In the genomic region with DNA sequence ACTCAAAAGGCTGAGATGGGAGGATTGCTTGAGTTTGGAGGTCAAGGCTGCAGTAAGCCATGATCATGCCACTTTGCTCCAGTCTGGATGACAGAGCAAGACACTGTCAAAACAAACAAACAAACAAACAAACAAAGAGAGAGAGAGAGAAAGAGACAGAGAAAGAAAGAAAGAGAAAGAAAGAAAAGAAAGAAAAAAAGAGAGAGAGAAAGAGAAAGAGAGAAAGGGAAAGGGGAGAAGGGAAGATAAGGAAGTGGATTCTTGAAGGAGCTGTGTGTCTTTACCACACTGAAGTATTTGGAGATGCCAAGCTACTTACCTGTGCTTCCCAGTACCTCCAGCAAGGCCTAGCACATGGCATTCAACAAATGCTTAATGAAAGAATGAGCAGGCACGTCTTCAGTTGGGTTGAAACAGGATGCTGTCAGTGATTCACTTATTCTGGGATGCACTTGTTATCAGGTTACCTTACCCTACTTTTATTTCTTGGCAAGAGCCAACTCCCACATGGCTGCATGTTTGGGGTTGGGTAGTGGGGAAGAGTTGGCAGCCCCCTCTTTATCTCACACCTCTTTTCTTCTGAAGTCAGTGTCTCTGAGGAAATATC, we compare ENCODE assay signal across 26 cellular contexts. TPM values are rescaled to one million over a fixed set of nuclear protein-coding genes. Genes with fewer than 3 reads are reported as not detected.
DNase-seq lines count a peak whose midpoint lies in the region; ATAC-seq, FAIRE-seq and TF ChIP-seq lines count a peak whose summit lies in the region.
"Had no signal": no experiment of that assay in that cellular context is flagged by ENCODE, and none has a peak within 500 bp of the region (broad histone marks: within the 10 kb centered on the region; RNA-seq: fewer than 3 reads in every experiment).

No MANE protein-coding gene starts in this region.

- no peaks in the 10 kb centered on the region for H3K9me3 Mint-ChIP-seq in Caco-2 (ENCODE audit: unreplicated experiment)
- H3K9me3 Mint-ChIP-seq: CD8-positive, alpha-beta T cell had no signal

- H3K36me3 ChIP-seq in BLaER1: no peaks in the 10 kb centered on the region
- no peaks in the 10 kb centered on the region for H3K36me3 ChIP-seq in Caco-2 (ENCODE audit: control insufficient read depth, insufficient read depth, low read length)
- no peaks in the 10 kb centered on the region for H3K36me3 ChIP-seq in esophagus muscularis mucosa
- no peaks in the 10 kb centered on the region for H3K36me3 ChIP-seq in kidney (ENCODE audit: control insufficient read depth in 1 of 2, insufficient read depth in 2 of 2, low read length in 2 of 2)
- H3K36me3 ChIP-seq in heart left ventricle: no peaks in the 10 kb centered on the region
- H3K36me3 ChIP-seq: MG63, SJCRH30 had no signal

- H3K4me2 ChIP-seq in BLaER1: peak overlapping the region; percentile 69
- H3K4me2 ChIP-seq: A549, PC-9 had no signal

- H3K9ac ChIP-seq in BLaER1: no peak overlapping the region
- H3K9ac ChIP-seq in kidney (ENCODE audit: low read length in 2 of 2): no peak overlapping the region

- H3K4me3 ChIP-seq in BLaER1: no peak overlapping the region
- no peak overlapping the region for H3K4me3 ChIP-seq in Caco-2 (ENCODE audit: low read depth, low read length)
- no peak overlapping the region for H3K4me3 ChIP-seq in esophagus muscularis mucosa
- H3K4me3 ChIP-seq in kidney (ENCODE audit: low read length in 2 of 2): no peak overlapping the region
- no peak overlapping the region for H3K4me3 ChIP-seq in heart left ventricle
- H3K4me3 ChIP-seq: A549, MG63, PC-9, SJCRH30 had no signal

- peak overlapping the region; percentile 34 for H3K27ac Mint-ChIP-seq in Caco-2 (ENCODE audit: unreplicated experiment)

- H3K27me3 Mint-ChIP-seq in Caco-2 (ENCODE audit: insufficient read depth, unreplicated experiment): no peaks in the 10 kb centered on the region

- no peak for TF ChIP-seq EP300 in esophagus muscularis mucosa (IDR thresholded peaks at IDR 0.05)

- H3K27ac ChIP-seq in BLaER1: no peak overlapping the region
- no peak overlapping the region for H3K27ac ChIP-seq in esophagus muscularis mucosa (replicated peaks in 1 of 4)
- H3K27ac ChIP-seq in kidney (ENCODE audit: low read depth in 2 of 2, low read length in 2 of 2): no peak overlapping the region
- H3K27ac ChIP-seq in heart left ventricle: no peak overlapping the region
- H3K27ac ChIP-seq: A549, C4-2B, PC-9, SJCRH30 had no signal

- peaks cover 52% of the 10 kb centered on the region for H3K4me1 ChIP-seq in BLaER1
- H3K4me1 ChIP-seq in Caco-2: 0 out of 2 replicates have a peak, but pooled peaks cover 5% of the 10 kb centered on the region
- H3K4me1 ChIP-seq in esophagus muscularis mucosa: peaks cover 0 to 4% (median 0%) of the 10 kb centered on the region in 4 donors
- H3K4me1 ChIP-seq in kidney (ENCODE audit: control insufficient read depth in 1 of 2, insufficient read depth in 1 of 2, low read depth in 1 of 2, low read length in 2 of 2): no peaks in the 10 kb centered on the region
- peaks cover 0 to 9% (median 3%) of the 10 kb centered on the region in 12 donors for H3K4me1 ChIP-seq in heart left ventricle
- H3K4me1 ChIP-seq: A549, SJCRH30 had no signal

- intact Hi-C loops in Caco-2 (cut with micrococcal nuclease; ENCODE audit: unreplicated experiment) (no loop called here), esophagus muscularis mucosa (cut with DNase I) (no loop called here), kidney (cut with DNase I) (no loop called here), heart left ventricle (cut with DNase I) (loop anchor here in 2 of 10 donors (10.0 kb wide), 2 partner anchors 46 to 166 kb away; no protein-coding TSS in a partner anchor)

- CTCF ChIA-PET in Caco-2 (lab: Charles Lee): no interaction called here

- WGBS in esophagus muscularis mucosa: 86% methylated on average over 1 of the region's 1 CpG
- 87 to 95% (median 91%) methylated on average over 1 of the region's 1 CpG for WGBS in heart left ventricle, 4 donors

- no peaks in the 10 kb centered on the region for H3K4me1 Mint-ChIP-seq in Caco-2 (ENCODE audit: low read depth, unreplicated experiment)

- H3K4me3 Mint-ChIP-seq in Caco-2 (ENCODE audit: unreplicated experiment): no peak overlapping the region
- H3K4me3 Mint-ChIP-seq: CD8-positive, alpha-beta T cell had no signal

- H3K9me3 ChIP-seq in BLaER1: no peaks in the 10 kb centered on the region
- H3K9me3 ChIP-seq in Caco-2: no peaks in the 10 kb centered on the region
- no peaks in the 10 kb centered on the region for H3K9me3 ChIP-seq in esophagus muscularis mucosa
- no peaks in the 10 kb centered on the region for H3K9me3 ChIP-seq in kidney (ENCODE audit: control insufficient read depth in 1 of 2, low read length in 2 of 2)
- H3K9me3 ChIP-seq in heart left ventricle: no peaks in the 10 kb centered on the region
- H3K9me3 ChIP-seq: A549, MG63, SJCRH30 had no signal

- FAIRE-seq in kidney (lab: Jason Lieb, UNC): no peak
- FAIRE-seq: A549, GM12891, HTR-8/SVneo had no signal

- TF ChIP-seq CTCF in Caco-2 (IDR thresholded peaks at IDR 0.05; ENCODE audit: insufficient read depth in 1 of 2, low read depth in 1 of 2, low read length in 1 of 2, severe bottlenecking in 1 of 2, unreplicated experiment in 1 of 2) (no peak), esophagus muscularis mucosa (IDR thresholded peaks at IDR 0.05) (no peak), kidney (IDR thresholded peaks at IDR 0.05; ENCODE audit: borderline replicate concordance, extremely low read depth, insufficient read depth) (no peak), heart left ventricle (IDR thresholded peaks at IDR 0.05) (no peak)

- no peak for ATAC-seq in HG03565 (IDR thresholded peaks at IDR 0.05; ENCODE audit: unreplicated experiment)
- ATAC-seq in heart left ventricle: no peak
- ATAC-seq: A549; CD8-positive, alpha-beta T cell; Right ventricle myocardium inferior; SK-N-SH treated with all-trans-retinoic acid at 6 μM for 48 hours had no signal

- no TSS peak for BruUV-seq in Caco-2 (replicated peaks; lab: Mats Ljungman, UMichigan)

- H3K27me3 ChIP-seq in BLaER1 (no peaks in the 10 kb centered on the region), Caco-2 (replicated peaks; ENCODE audit: control insufficient read depth, insufficient read depth, low read length) (no peaks in the 10 kb centered on the region), esophagus muscularis mucosa (no peaks in the 10 kb centered on the region), heart left ventricle (no peaks in the 10 kb centered on the region)
- H3K27me3 ChIP-seq: MG63, SJCRH30 had no signal

- POLR2A ChIA-PET in Caco-2 (lab: Charles Lee): no interaction called here

- H4K20me1 ChIP-seq in BLaER1: no peaks in the 10 kb centered on the region

- TF ChIP-seq POLR2A in esophagus muscularis mucosa (IDR thresholded peaks at IDR 0.05; ENCODE audit: low read depth): no peak
- TF ChIP-seq POLR2A in heart left ventricle (IDR thresholded peaks at IDR 0.05): no peak

- no peaks in the 10 kb centered on the region for H3K36me3 Mint-ChIP-seq in Caco-2 (ENCODE audit: insufficient read depth, unreplicated experiment)

- no peak for DNase-seq in Caco-2
- peak; percentile 29 for DNase-seq in NCI-H69 (lab: John Stamatoyannopoulos, UW)
- peak; percentile 72 for DNase-seq in esophagus muscularis mucosa (ENCODE audit: extremely low spot score)
- DNase-seq in kidney: no peak
- no peak for DNase-seq in heart left ventricle
- DNase-seq: AML-193; CD8-positive, alpha-beta T cell; DMS 273 treated with DMSO at 0.1 percent for 48 hours; DMS79 treated with DMSO at 0.1 percent for 48 hours; GF-D8; KBM-7; MG63; NCI-H1105 treated with DMSO at 0.1 percent for 48 hours; NCI-H146; NCI-H2029; NCI-H774; PC-9; SJCRH30 had no signal

RNA-seq across cellular contexts. Expression of a gene that starts 28.8 kb away (rescaled TPM):
- 0.16 and 0.86 TPM in 2 replicates for total RNA-seq in Caco-2 (2022)
- 1 to 10 TPM in 2 of 4 donors, under 1 TPM in 2; 0.26 to 1.5 (median 0.87) TPM for total RNA-seq in esophagus muscularis mucosa
- 1.3 TPM for total RNA-seq in kidney
- 0.22 TPM for polyA plus RNA-seq in kidney (ENCODE audit: insufficient read depth, low read depth, low replicate concordance)
- 1 to 10 TPM in 5 of 9 donors, under 1 TPM in 4; 0.54 to 2.5 (median 1.0) TPM for total RNA-seq in heart left ventricle
- under 1 TPM; 0.38 to 0.72 TPM for polyA plus RNA-seq in heart left ventricle

RNA-seq across cellular contexts. Expression of a gene that starts 29.8 kb away (rescaled TPM):
- total RNA-seq in Caco-2 (2022): 31.9 and 33.4 TPM in 2 replicates
- total RNA-seq in esophagus muscularis mucosa: 10 to 100 TPM in 2 of 4 donors, 1 to 10 TPM in 2; 6.6 to 12.8 (median 9.0) TPM
- total RNA-seq in kidney: 19.0 TPM
- 4.1 TPM for polyA plus RNA-seq in kidney (ENCODE audit: insufficient read depth, low read depth, low replicate concordance)
- 10 to 100 TPM in 4 of 9 donors, 1 to 10 TPM in 5; 2.8 to 20.7 (median 9.5) TPM for total RNA-seq in heart left ventricle
- polyA plus RNA-seq in heart left ventricle: 1 to 10 TPM; 1.2 to 3.7 TPM

Comparison
In these comparisons a context has a peak if more than half of its experiments do, and no peak if none do; other contexts are left out.
1. DNase-seq: peak in NCI-H69 (single experiment) and esophagus muscularis mucosa (single experiment); none in Caco-2 (0 of 2), kidney (single experiment) and heart left ventricle (0 of 5).